ENCODE assay signal across 26 cellular contexts in genomic region chr7:69769826-69770225, GRCh38.
"Had no signal": no experiment of that assay in that cellular context is flagged by ENCODE, and none has a peak within 500 bp of the region (broad histone marks: within the 10 kb centered on the region; RNA-seq: fewer than 3 reads in every experiment).

No MANE protein-coding gene starts in this region.

- H3K4me1 ChIP-seq: spleen, upper lobe of right lung had no signal

- H3K9me3 Mint-ChIP-seq: naive B cell; nephron; stimulated activated naive CD8-positive, alpha-beta T cell treated with anti-CD3 and anti-CD28 coated beads, Interleukin-15, amount 100 ng/mL, for 72 hours had no signal

- H3K36me3 ChIP-seq: esophagus muscularis mucosa, gastrocnemius medialis, heart right ventricle, neutrophil, right lobe of liver, spleen, tibial nerve, upper lobe of right lung, vagina had no signal

- H3K27ac ChIP-seq: epithelial cell of prostate, esophagus muscularis mucosa, gastrocnemius medialis, heart right ventricle, neutrophil, psoas muscle, right lobe of liver, spleen, testis, tibial nerve, upper lobe of right lung, vagina had no signal

- H3K9me3 ChIP-seq: esophagus muscularis mucosa, gastrocnemius medialis, heart right ventricle, neutrophil, psoas muscle, right lobe of liver, spleen, testis, tibial nerve, upper lobe of right lung, vagina had no signal

- H3K27ac Mint-ChIP-seq: stimulated activated memory B cell treated with anti-CD40 and anti-IgM and Interleukin-4, amounts not matched to agents 10 μg/mL and 1 μg/mL and 100 μg/mL, for 72 hours had no signal

- H3K4me1 Mint-ChIP-seq: stimulated activated naive CD8-positive, alpha-beta T cell treated with anti-CD3 and anti-CD28 coated beads, Interleukin-15, amount 100 ng/mL, for 72 hours had no signal

- ATAC-seq: gastrocnemius medialis; psoas muscle; stimulated activated memory B cell treated with anti-CD40 and anti-IgM and Interleukin-4, amounts not matched to agents 10 μg/mL and 1 μg/mL and 100 μg/mL, for 72 hours; stimulated activated naive CD8-positive, alpha-beta T cell treated with anti-CD3 and anti-CD28 coated beads, Interleukin-15, amount 100 ng/mL, for 72 hours; upper lobe of right lung had no signal

- DNase-seq: effector memory CD4-positive, alpha-beta T cell; gastrocnemius medialis; hypothalamus; islet precursor cell; left ventricle myocardium superior; mesenchymal stem cell; naive B cell; psoas muscle; retina; right lobe of liver; spleen; stimulated activated CD4-positive, alpha-beta T cell treated with anti-CD3 and anti-CD28 coated beads, Interleukin-15, amount 100 ng/mL, for 24 hours; stimulated activated CD4-positive, alpha-beta T cell treated with anti-CD3 and anti-CD28 coated beads, Interleukin-1b, Interleukin-23, amount 100 ng/mL, for 48 hours; stimulated activated CD4-positive, alpha-beta T cell treated with anti-CD3 and anti-CD28 coated beads, Interleukin-4, amount 100 ng/mL, for 24 hours; stimulated activated naive CD8-positive, alpha-beta T cell treated with anti-CD3 and anti-CD28 coated beads, Interleukin-15, amount 100 ng/mL, for 72 hours; testis; upper lobe of right lung had no signal

- H3K36me3 Mint-ChIP-seq: stimulated activated memory B cell treated with anti-CD40 and anti-IgM and Interleukin-4, amounts not matched to agents 10 μg/mL and 1 μg/mL and 100 μg/mL, for 72 hours had no signal

- H3K4me3 Mint-ChIP-seq: naive B cell; nephron; stimulated activated memory B cell treated with anti-CD40 and anti-IgM and Interleukin-4, amounts not matched to agents 10 μg/mL and 1 μg/mL and 100 μg/mL, for 72 hours; stimulated activated naive CD8-positive, alpha-beta T cell treated with anti-CD3 and anti-CD28 coated beads, Interleukin-15, amount 100 ng/mL, for 72 hours had no signal

- H3K27me3 Mint-ChIP-seq: naive B cell; stimulated activated memory B cell treated with anti-CD40 and anti-IgM and Interleukin-4, amounts not matched to agents 10 μg/mL and 1 μg/mL and 100 μg/mL, for 72 hours; stimulated activated naive CD8-positive, alpha-beta T cell treated with anti-CD3 and anti-CD28 coated beads, Interleukin-15, amount 100 ng/mL, for 72 hours had no signal

- H3K27me3 ChIP-seq: esophagus muscularis mucosa, gastrocnemius medialis, heart right ventricle, neutrophil, right lobe of liver, spleen, testis, tibial nerve, upper lobe of right lung, vagina had no signal

- H3K4me3 ChIP-seq: esophagus muscularis mucosa, gastrocnemius medialis, heart right ventricle, lung, psoas muscle, right lobe of liver, spleen, testis, tibial nerve, upper lobe of right lung, vagina had no signal
